In the genomic region with DNA sequence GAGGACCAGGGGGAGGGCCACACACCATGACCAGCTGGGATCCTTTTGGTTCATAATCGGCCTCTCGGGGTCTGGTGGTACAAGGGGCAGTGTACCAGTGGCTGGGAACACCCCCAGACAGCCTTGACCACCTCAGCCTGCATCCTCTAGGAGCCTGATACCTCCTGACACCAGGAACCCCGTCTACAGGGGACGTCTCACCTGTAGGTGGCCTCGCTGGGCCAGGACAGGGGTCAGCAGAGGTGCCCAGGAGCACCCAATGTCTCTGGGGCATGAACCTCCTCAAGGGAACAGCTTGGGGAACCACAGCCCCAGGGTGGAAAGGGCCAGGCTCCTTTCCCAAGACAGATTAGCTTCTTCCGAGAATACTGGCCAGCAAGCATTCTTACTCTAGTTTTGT, we compare ENCODE assay signal across 10 cellular contexts. TPM values are rescaled to one million over a fixed set of nuclear protein-coding genes. Genes with fewer than 3 reads are reported as not detected.
DNase-seq lines count a peak whose midpoint lies in the region; TF ChIP-seq lines count a peak whose summit lies in the region.
"Had no signal": no experiment of that assay in that cellular context is flagged by ENCODE, and none has a peak within 500 bp of the region (broad histone marks: within the 10 kb centered on the region; RNA-seq: fewer than 3 reads in every experiment).

No MANE protein-coding gene starts in this region.

- H3K27me3 ChIP-seq in brain microvascular endothelial cell (replicated peaks): peaks cover 2% of the 10 kb centered on the region

- intact Hi-C loops in activated CD4-positive, alpha-beta T cell treated with anti-CD3 and anti-CD28 coated beads, Interleukin-2, amount 10 ng/mL, durations not matched to agents 24 days and 14 days (cut with micrococcal nuclease): no loop called here

- no peak overlapping the region for H3K27ac ChIP-seq in brain microvascular endothelial cell
- H3K27ac ChIP-seq: hepatocyte had no signal

- peaks cover 19% of the 10 kb centered on the region for H3K27me3 Mint-ChIP-seq in activated CD4-positive, alpha-beta T cell treated with anti-CD3 and anti-CD28 coated beads, Interleukin-2, amount 10 ng/mL, durations not matched to agents 24 days and 14 days
- peaks cover 29% of the 10 kb centered on the region for H3K27me3 Mint-ChIP-seq in progenitor cell of endocrine pancreas

- peaks cover 3% of the 10 kb centered on the region for H3K36me3 Mint-ChIP-seq in activated CD4-positive, alpha-beta T cell treated with anti-CD3 and anti-CD28 coated beads, Interleukin-2, amount 10 ng/mL, durations not matched to agents 24 days and 14 days (ENCODE audit: low read depth)
- no peaks in the 10 kb centered on the region for H3K36me3 Mint-ChIP-seq in progenitor cell of endocrine pancreas (ENCODE audit: insufficient read depth)
- H3K36me3 Mint-ChIP-seq: naive B cell had no signal

- TF ChIP-seq CTCF in brain microvascular endothelial cell (IDR thresholded peaks at IDR 0.05; ENCODE audit: low read depth, low read length, missing control alignments): peak; percentile 22
- TF ChIP-seq CTCF in progenitor cell of endocrine pancreas (IDR thresholded peaks at IDR 0.05; ENCODE audit: unreplicated experiment): peak; percentile 40

- H3K4me3 ChIP-seq in brain microvascular endothelial cell (ENCODE audit: low read depth, low read length): no peak overlapping the region
- H3K4me3 ChIP-seq: hepatocyte had no signal

- no peaks in the 10 kb centered on the region for H3K9me3 Mint-ChIP-seq in activated CD4-positive, alpha-beta T cell treated with anti-CD3 and anti-CD28 coated beads, Interleukin-2, amount 10 ng/mL, durations not matched to agents 24 days and 14 days
- no peaks in the 10 kb centered on the region for H3K9me3 Mint-ChIP-seq in progenitor cell of endocrine pancreas (ENCODE audit: low read depth)
- H3K9me3 Mint-ChIP-seq: naive B cell had no signal

- no peak overlapping the region for H3K27ac Mint-ChIP-seq in activated CD4-positive, alpha-beta T cell treated with anti-CD3 and anti-CD28 coated beads, Interleukin-2, amount 10 ng/mL, durations not matched to agents 24 days and 14 days
- H3K27ac Mint-ChIP-seq in progenitor cell of endocrine pancreas: no peak overlapping the region
- H3K27ac Mint-ChIP-seq: naive B cell had no signal

- in situ Hi-C loops in brain microvascular endothelial cell (cut with HindIII; ENCODE audit: low pct_ligation_motif_present, low sequenced_read_pairs): no loop called here

- H3K4me1 Mint-ChIP-seq in activated CD4-positive, alpha-beta T cell treated with anti-CD3 and anti-CD28 coated beads, Interleukin-2, amount 10 ng/mL, durations not matched to agents 24 days and 14 days: peaks cover 10% of the 10 kb centered on the region
- H3K4me1 Mint-ChIP-seq in progenitor cell of endocrine pancreas (ENCODE audit: low read depth): peaks cover 10% of the 10 kb centered on the region

- H3K4me3 Mint-ChIP-seq in activated CD4-positive, alpha-beta T cell treated with anti-CD3 and anti-CD28 coated beads, Interleukin-2, amount 10 ng/mL, durations not matched to agents 24 days and 14 days: peak overlapping the region; percentile 29
- H3K4me3 Mint-ChIP-seq in progenitor cell of endocrine pancreas (ENCODE audit: low read depth): peak overlapping the region; percentile 12

- DNase-seq in activated CD4-positive, alpha-beta T cell treated with anti-CD3 and anti-CD28 coated beads, Interleukin-2, amount 10 ng/mL, durations not matched to agents 24 days and 14 days: peak; percentile 67
- no peak for DNase-seq in activated CD4-positive, alpha-beta T cell treated with anti-CD3 and anti-CD28 coated beads, Interleukin-2, amount 50 U/mL, for 1 hour
- DNase-seq in M059J (ENCODE audit: low read depth) (peak; percentile 26), brain microvascular endothelial cell (no peak), progenitor cell of endocrine pancreas (ENCODE audit: low spot score, unreplicated experiment) (no peak), NCI-H2107 treated with DMSO at 0.1 percent for 48 hours (lab: John Stamatoyannopoulos, UW; ENCODE audit: unreplicated experiment) (no peak), GM19240 (ENCODE audit: insufficient read length, low spot score) (no peak)
- no peak for DNase-seq in stimulated activated CD4-positive, alpha-beta T cell treated with anti-CD3 and anti-CD28 coated beads, Interleukin-2, amount 100 ng/mL, for 48 hours
- DNase-seq: naive B cell had no signal

- H3K36me3 ChIP-seq in brain microvascular endothelial cell (replicated peaks): peaks cover 4% of the 10 kb centered on the region

RNA-seq across cellular contexts. Expression of gene METRNL, which starts 2.5 kb away (rescaled TPM):
- 19.6 and 22.3 TPM in 2 replicates for total RNA-seq in activated CD4-positive, alpha-beta T cell treated with anti-CD3 and anti-CD28 coated beads, Interleukin-2, amount 10 ng/mL, durations not matched to agents 24 days and 14 days
- total RNA-seq in M059J (2014; rRNA removed; shearing (Covaris generic)): 37.6 and 42.7 TPM in 2 replicates
- total RNA-seq in progenitor cell of endocrine pancreas: 54.6 and 56.2 TPM in 2 replicates

Comparison
In these comparisons a context has a peak if more than half of its experiments do, and no peak if none do; other contexts are left out.
1. DNase-seq: peak in activated CD4-positive, alpha-beta T cell treated with anti-CD3 and anti-CD28 coated beads, Interleukin-2, amount 10 ng/mL, durations not matched to agents 24 days and 14 days (single experiment) and M059J (single experiment); none in activated CD4-positive, alpha-beta T cell treated with anti-CD3 and anti-CD28 coated beads, Interleukin-2, amount 50 U/mL, for 1 hour (single experiment), brain microvascular endothelial cell (single experiment), progenitor cell of endocrine pancreas (single experiment), NCI-H2107 treated with DMSO at 0.1 percent for 48 hours (single experiment), stimulated activated CD4-positive, alpha-beta T cell treated with anti-CD3 and anti-CD28 coated beads, Interleukin-2, amount 100 ng/mL, for 48 hours (0 of 2) and GM19240 (single experiment).